Comparison of ENCODE assay signal across 8 cellular contexts in the genomic region with DNA sequence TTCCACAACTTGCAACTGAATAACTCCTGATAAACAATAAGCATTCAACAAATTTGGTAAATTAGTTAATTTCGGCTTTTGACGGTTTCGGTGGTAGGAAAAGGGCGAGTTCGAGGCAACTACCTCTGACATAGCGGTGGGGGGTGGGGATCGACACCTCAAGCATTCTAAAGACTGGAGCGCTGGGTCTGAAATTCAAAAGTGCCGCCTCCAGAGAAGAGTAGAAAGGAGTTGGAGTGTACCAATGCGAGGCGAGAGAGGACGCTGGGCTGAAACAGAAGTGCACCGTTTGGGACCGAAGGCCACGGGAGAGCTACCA. TPM values are rescaled to one million over a fixed set of nuclear protein-coding genes. Genes with fewer than 3 reads are reported as not detected.
DNase-seq lines count a peak whose midpoint lies in the region; ATAC-seq and TF ChIP-seq lines count a peak whose summit lies in the region.

No MANE protein-coding gene starts in this region.

- POLR2A ChIA-PET in activated CD8-positive, alpha-beta T cell treated with anti-CD3 and anti-CD28 coated beads, Interleukin-2, amount 10 ng/mL, durations not matched to agents 7 days and 5 days (lab: Charles Lee) = interaction anchor here (0.6 to 2.3 kb wide), 15 partner anchors 9 to 340 kb away, joined by 3 to 23 read pairs (median 5); a partner anchor contains a TSS

- peak overlapping the region; percentile 99 for H3K27ac Mint-ChIP-seq in activated CD8-positive, alpha-beta T cell treated with anti-CD3 and anti-CD28 coated beads, Interleukin-2, amount 10 ng/mL, durations not matched to agents 7 days and 5 days
- H3K27ac Mint-ChIP-seq in stimulated activated naive B cell treated with anti-CD40 and anti-IgM and Interleukin-4, amounts not matched to agents 10 μg/mL and 1 μg/mL and 100 μg/mL, for 72 hours = peak overlapping the region; percentile 99

- no peaks in the 10 kb centered on the region for H3K36me3 ChIP-seq in iPS DF 6.9 (ENCODE audit: control insufficient read depth, insufficient read depth, low read length)

- no peaks in the 10 kb centered on the region for H3K27me3 ChIP-seq in iPS DF 6.9 (ENCODE audit: control insufficient read depth, insufficient read depth, low read length)

- H3K4me3 ChIP-seq in iPS DF 6.9 (ENCODE audit: low read length) = peak overlapping the region; percentile 80; the same call in 1 of the 2 replicates

- TF ChIP-seq CTCF in 22Rv1 (IDR thresholded peaks at IDR 0.05) (no peak), omental fat pad (IDR thresholded peaks at IDR 0.05) (no peak)

- H3K4me1 ChIP-seq in iPS DF 6.9 (ENCODE audit: control insufficient read depth, insufficient read depth, low read length) = peaks cover 2% of the 10 kb centered on the region

- CTCF ChIA-PET in activated CD8-positive, alpha-beta T cell treated with anti-CD3 and anti-CD28 coated beads, Interleukin-2, amount 10 ng/mL, durations not matched to agents 7 days and 5 days (lab: Charles Lee) = interaction anchor here (0.5 to 2.8 kb wide), 7 partner anchors 14 to 427 kb away, joined by 3 to 11 read pairs (median 3); no protein-coding TSS in a partner anchor

- peak overlapping the region; percentile 85 for H3K27ac ChIP-seq in 22Rv1
- no peak overlapping the region for H3K27ac ChIP-seq in iPS DF 6.9 (ENCODE audit: low read length)

- H3K9me3 ChIP-seq in iPS DF 6.9 (ENCODE audit: control insufficient read depth, insufficient read depth, low read length) = no peaks in the 10 kb centered on the region

- no CpG with 5 or more reads among the region's 15 CpGs for WGBS in iPS DF 6.9 (ENCODE audit: insufficient coverage, insufficient read length)

- ATAC-seq in GM18868 (IDR thresholded peaks at IDR 0.05; ENCODE audit: unreplicated experiment) (peak; percentile 9), HG03342 (IDR thresholded peaks at IDR 0.05; ENCODE audit: unreplicated experiment) (peak; percentile 9), omental fat pad (ENCODE audit: low FRiP score) (no peak)
- peak; percentile 29 for ATAC-seq in activated CD8-positive, alpha-beta T cell treated with anti-CD3 and anti-CD28 coated beads, Interleukin-2, amount 10 ng/mL, durations not matched to agents 7 days and 5 days
- peak; percentile 39 to 40 for ATAC-seq in stimulated activated naive B cell treated with anti-CD40 and anti-IgM and Interleukin-4, amounts not matched to agents 10 μg/mL and 1 μg/mL and 100 μg/mL, for 72 hours (replicated peaks)

- no peaks in the 10 kb centered on the region for H3K9me3 Mint-ChIP-seq in activated CD8-positive, alpha-beta T cell treated with anti-CD3 and anti-CD28 coated beads, Interleukin-2, amount 10 ng/mL, durations not matched to agents 7 days and 5 days (ENCODE audit: insufficient read depth)
- H3K9me3 Mint-ChIP-seq in stimulated activated naive B cell treated with anti-CD40 and anti-IgM and Interleukin-4, amounts not matched to agents 10 μg/mL and 1 μg/mL and 100 μg/mL, for 72 hours = no peaks in the 10 kb centered on the region

- no peak for DNase-seq in activated CD8-positive, alpha-beta T cell treated with anti-CD3 and anti-CD28 coated beads, Interleukin-2, amount 10 ng/mL, durations not matched to agents 7 days and 5 days
- DNase-seq in iPS DF 6.9 (ENCODE audit: low read depth, low spot score) (no peak), omental fat pad (ENCODE audit: low spot score) (no peak), cortex of kidney (lab: John Stamatoyannopoulos, UW) (no peak)
- DNase-seq in stimulated activated naive B cell treated with anti-CD40 and anti-IgM and Interleukin-4, amounts not matched to agents 10 μg/mL and 1 μg/mL and 100 μg/mL, for 72 hours = no peak

- peak overlapping the region; percentile 95 for H3K4me3 Mint-ChIP-seq in activated CD8-positive, alpha-beta T cell treated with anti-CD3 and anti-CD28 coated beads, Interleukin-2, amount 10 ng/mL, durations not matched to agents 7 days and 5 days
- peak overlapping the region; percentile 90 to 96 for H3K4me3 Mint-ChIP-seq in stimulated activated naive B cell treated with anti-CD40 and anti-IgM and Interleukin-4, amounts not matched to agents 10 μg/mL and 1 μg/mL and 100 μg/mL, for 72 hours

- H3K27me3 Mint-ChIP-seq in activated CD8-positive, alpha-beta T cell treated with anti-CD3 and anti-CD28 coated beads, Interleukin-2, amount 10 ng/mL, durations not matched to agents 7 days and 5 days (ENCODE audit: low read depth) = no peaks in the 10 kb centered on the region
- H3K27me3 Mint-ChIP-seq in stimulated activated naive B cell treated with anti-CD40 and anti-IgM and Interleukin-4, amounts not matched to agents 10 μg/mL and 1 μg/mL and 100 μg/mL, for 72 hours = no peaks in the 10 kb centered on the region

- H3K36me3 Mint-ChIP-seq in activated CD8-positive, alpha-beta T cell treated with anti-CD3 and anti-CD28 coated beads, Interleukin-2, amount 10 ng/mL, durations not matched to agents 7 days and 5 days (ENCODE audit: low read depth) = peaks cover 18% of the 10 kb centered on the region
- H3K36me3 Mint-ChIP-seq in stimulated activated naive B cell treated with anti-CD40 and anti-IgM and Interleukin-4, amounts not matched to agents 10 μg/mL and 1 μg/mL and 100 μg/mL, for 72 hours = peaks cover 0 to 12% of the 10 kb centered on the region in 2 donors

- H3K4me1 Mint-ChIP-seq in activated CD8-positive, alpha-beta T cell treated with anti-CD3 and anti-CD28 coated beads, Interleukin-2, amount 10 ng/mL, durations not matched to agents 7 days and 5 days (ENCODE audit: low read depth) = peaks cover 26% of the 10 kb centered on the region
- peaks cover 23 to 25% of the 10 kb centered on the region in 2 donors for H3K4me1 Mint-ChIP-seq in stimulated activated naive B cell treated with anti-CD40 and anti-IgM and Interleukin-4, amounts not matched to agents 10 μg/mL and 1 μg/mL and 100 μg/mL, for 72 hours

RNA-seq across cellular contexts. Expression of a gene that starts 0.7 kb away (rescaled TPM):
- total RNA-seq in activated CD8-positive, alpha-beta T cell treated with anti-CD3 and anti-CD28 coated beads, Interleukin-2, amount 10 ng/mL, durations not matched to agents 7 days and 5 days = 100 to 1,000 TPM; 151 to 155 TPM
- total RNA-seq in omental fat pad = 10 to 100 TPM; 29.1 to 38.1 (median 29.7) TPM

RNA-seq across cellular contexts. Expression of a gene that starts 0.9 kb away (rescaled TPM):
- total RNA-seq in activated CD8-positive, alpha-beta T cell treated with anti-CD3 and anti-CD28 coated beads, Interleukin-2, amount 10 ng/mL, durations not matched to agents 7 days and 5 days = 1 to 10 TPM in 1 of 2 experiments, under 1 TPM in 1; 0.91 to 1.1 TPM
- total RNA-seq in omental fat pad = 1 to 10 TPM in 1 of 4 donors, under 1 TPM in 2, not detected in 1; 0.38 to 1.9 (median 0.74) TPM

RNA-seq across cellular contexts. Expression of a gene that starts 12.4 kb away (rescaled TPM):
- total RNA-seq in activated CD8-positive, alpha-beta T cell treated with anti-CD3 and anti-CD28 coated beads, Interleukin-2, amount 10 ng/mL, durations not matched to agents 7 days and 5 days = 100 to 1,000 TPM; 106 to 113 TPM
- total RNA-seq in omental fat pad = 10 to 100 TPM; 69.7 to 92.0 (median 80.7) TPM
